ENCODE assay signal across 22 cellular contexts in the genomic region with DNA sequence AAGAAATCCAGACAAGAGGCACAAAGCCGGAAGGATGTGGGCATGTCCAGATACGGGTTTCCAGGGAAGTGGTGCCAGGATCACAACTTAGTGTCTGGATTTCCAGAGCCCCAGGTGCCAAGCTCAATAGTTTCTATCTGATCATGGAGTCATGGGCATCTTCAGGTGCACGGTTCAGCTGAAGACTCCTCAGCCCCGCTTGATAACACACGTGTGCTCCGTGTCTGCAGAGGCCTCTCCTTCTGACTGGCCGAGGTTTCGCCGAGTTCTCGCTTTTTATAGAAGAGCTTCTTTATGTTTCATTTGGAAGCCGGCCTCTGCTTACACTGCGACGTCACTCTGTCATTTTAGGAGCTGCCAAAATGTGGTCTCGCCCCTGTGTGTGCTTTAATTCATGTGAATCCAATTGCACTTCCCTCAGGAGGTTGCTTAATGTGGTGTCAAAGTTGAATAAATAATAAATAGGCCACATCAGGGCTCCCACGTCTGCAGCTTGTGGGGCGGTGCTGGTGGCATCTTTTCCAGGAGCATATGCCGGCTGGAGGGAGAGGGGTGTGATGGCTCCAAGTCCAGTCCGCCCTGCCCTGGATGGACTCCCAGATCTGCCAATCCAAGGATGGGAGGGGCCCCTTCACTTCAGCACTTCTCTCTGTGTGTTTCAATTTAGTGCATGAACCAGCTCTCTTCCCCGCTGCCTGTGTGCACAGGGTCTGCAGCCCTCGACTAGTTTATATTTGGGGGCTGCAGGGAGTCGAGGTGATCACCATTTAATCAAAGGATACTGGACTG.
"Had no signal": no experiment of that assay in that cellular context is flagged by ENCODE, and none has a peak within 500 bp of the region (broad histone marks: within the 10 kb centered on the region; RNA-seq: fewer than 3 reads in every experiment).

No MANE protein-coding gene starts in this region.

- H3K9ac ChIP-seq: SK-N-SH had no signal

- H3K9me2 ChIP-seq: SK-N-SH had no signal

- H3K36me3 ChIP-seq: breast epithelium, Peyer's patch, SJCRH30 had no signal

- DNase-seq: activated CD4-positive, alpha-beta T cell treated with anti-CD3 and anti-CD28 coated beads for 4 hours; activated CD8-positive, alpha-beta memory T cell treated with anti-CD3 and anti-CD28 coated beads, Interleukin-2, amount 50 U/mL, for 48 hours; activated CD8-positive, alpha-beta T cell treated with anti-CD3 and anti-CD28 coated beads, Interleukin-2, amount 10 ng/mL, durations not matched to agents 7 days and 5 days; activated effector memory CD4-positive, alpha-beta T cell treated with Interleukin-2 at 50 U/mL for 16 hours; activated naive CD4-positive, alpha-beta T cell; activated T-cell treated with anti-CD3 and anti-CD28 coated beads, Interleukin-2, amount 50 U/mL, for 24 hours; aorta; NCI-H1105 treated with DMSO at 0.1 percent for 48 hours; NCI-H1436 treated with DMSO at 0.1 percent for 48 hours; NCI-H1930; NCI-H2171; NCI-H2227 treated with DMSO at 0.1 percent for 48 hours; NCI-H526 treated with DMSO at 0.1 percent for 48 hours; NCI-H82; Peyer's patch; Right ventricle myocardium superior; SJCRH30; SK-N-SH; T-helper 1 cell had no signal

- H3K9me3 ChIP-seq: breast epithelium, Peyer's patch, SJCRH30, SK-N-SH had no signal

- ATAC-seq: activated CD4-positive, CD25-positive, alpha-beta regulatory T cell treated with anti-CD3 and anti-CD28 coated beads, Interleukin-2, amount 50 U/mL, for 24 hours; activated CD8-positive, alpha-beta T cell treated with anti-CD3 and anti-CD28 coated beads, Interleukin-2, amount 10 ng/mL, durations not matched to agents 7 days and 5 days had no signal

- H3K4me2 ChIP-seq: SK-N-SH had no signal

- H3K4me1 ChIP-seq: breast epithelium, Peyer's patch, SJCRH30 had no signal

- H3K4me3 ChIP-seq: breast epithelium, Peyer's patch, SJCRH30 had no signal

- H3K27ac ChIP-seq: breast epithelium, Peyer's patch, RWPE1, SJCRH30 had no signal

- H3K27me3 ChIP-seq: Peyer's patch had no signal
